12 cellular contexts compared by ENCODE assay signal in the genomic region with DNA sequence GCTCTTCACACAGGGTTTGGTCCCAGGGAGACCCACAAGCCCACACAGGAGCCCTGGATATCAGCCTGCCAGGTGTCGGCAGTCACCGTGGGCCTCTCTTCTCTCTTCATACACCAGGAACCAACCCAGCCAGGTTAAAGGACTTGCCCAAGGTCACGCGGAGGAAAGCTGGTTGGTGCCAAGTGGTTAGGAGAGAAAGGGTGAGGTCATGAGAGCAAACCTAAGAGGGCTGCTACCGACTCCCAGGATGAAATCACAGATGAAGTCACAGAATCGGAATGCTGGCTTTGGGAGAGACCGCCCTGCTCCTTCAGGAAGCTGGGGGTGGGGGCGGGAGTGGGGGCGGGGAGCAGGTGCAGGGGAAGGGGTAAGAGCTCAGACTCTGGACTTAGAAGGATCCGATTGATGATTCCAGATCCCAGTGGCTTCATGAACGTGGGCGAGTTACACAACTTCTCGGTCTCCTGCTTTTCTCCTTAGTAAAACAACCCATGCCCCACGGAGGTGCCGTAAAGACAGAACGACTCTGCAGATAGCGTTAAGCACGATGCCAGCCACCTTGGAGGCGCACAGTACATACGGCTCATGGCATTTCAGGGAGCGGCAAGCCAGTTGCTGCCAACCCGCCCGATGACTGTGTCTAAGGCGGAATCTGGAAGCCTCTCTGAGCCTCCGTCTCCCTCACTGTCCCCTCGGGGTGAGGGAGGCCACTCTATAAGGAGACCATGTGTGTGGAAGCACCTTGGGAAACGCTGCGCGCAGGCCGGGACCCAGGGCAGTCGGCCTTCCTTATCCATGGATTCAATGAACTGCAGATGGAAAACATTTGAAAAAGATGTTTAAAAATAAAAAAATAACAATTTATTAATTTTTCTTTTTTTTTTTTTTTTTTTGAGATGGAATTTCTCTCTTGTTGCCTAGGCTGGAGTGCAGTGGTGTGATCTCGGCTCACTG. TPM values are rescaled to one million over a fixed set of nuclear protein-coding genes. Genes with fewer than 3 reads are reported as not detected.
DNase-seq lines count a peak whose midpoint lies in the region; ATAC-seq and TF ChIP-seq lines count a peak whose summit lies in the region.
"Had no signal": no experiment of that assay in that cellular context is flagged by ENCODE, and none has a peak within 500 bp of the region (broad histone marks: within the 10 kb centered on the region; RNA-seq: fewer than 3 reads in every experiment).

No MANE protein-coding gene starts in this region.

- DNase-seq in Daoy (ENCODE audit: low read depth): peak; percentile 90
- peak; percentile 94 for DNase-seq in NCI-H226
- DNase-seq in epithelial cell of esophagus (ENCODE audit: low read depth): peak; percentile 92
- peak; percentile 55 for DNase-seq in mesenteric fat pad (ENCODE audit: low spot score)
- no peak for DNase-seq in retina
- no peak for DNase-seq in omental fat pad (ENCODE audit: low spot score)
- no peak for DNase-seq in T-helper 17 cell
- DNase-seq: activated T-cell treated with anti-CD3 and anti-CD28 coated beads, Interleukin-2, amount 50 U/mL, for 72 hours; erythroblast; left colon; substantia nigra had no signal

- no peak overlapping the region for H3K4me3 Mint-ChIP-seq in T-helper 17 cell
- H3K4me3 Mint-ChIP-seq: activated T-cell treated with anti-CD3 and anti-CD28 coated beads, Interleukin-2, amount 50 U/mL, for 72 hours had no signal

- H3K4me3 ChIP-seq in epithelial cell of esophagus (ENCODE audit: low read length): no peak overlapping the region

- H3K27me3 Mint-ChIP-seq in T-helper 17 cell: no peaks in the 10 kb centered on the region

- no peaks in the 10 kb centered on the region for H3K36me3 Mint-ChIP-seq in T-helper 17 cell (ENCODE audit: low read depth)

- peaks cover 11% of the 10 kb centered on the region for H3K4me1 Mint-ChIP-seq in T-helper 17 cell

- H3K27ac Mint-ChIP-seq in T-helper 17 cell: no peak overlapping the region
- H3K27ac Mint-ChIP-seq: activated T-cell treated with anti-CD3 and anti-CD28 coated beads, Interleukin-2, amount 50 U/mL, for 72 hours had no signal

- H3K9me3 ChIP-seq in T-helper 17 cell (ENCODE audit: control insufficient read depth, low read length, poor library complexity, severe bottlenecking): no peaks in the 10 kb centered on the region

- no peak for TF ChIP-seq CTCF in epithelial cell of esophagus (IDR thresholded peaks at IDR 0.05; ENCODE audit: insufficient read depth, low read depth, low read length, missing control alignments)
- no peak for TF ChIP-seq CTCF in omental fat pad (IDR thresholded peaks at IDR 0.05)

- ATAC-seq in omental fat pad (ENCODE audit: low FRiP score): no peak
- ATAC-seq in GM19328 (IDR thresholded peaks at IDR 0.05; ENCODE audit: unreplicated experiment): no peak
- no peak for ATAC-seq in T-helper 17 cell
- ATAC-seq: activated T-cell treated with anti-CD3 and anti-CD28 coated beads, Interleukin-2, amount 50 U/mL, for 72 hours; left colon had no signal

RNA-seq across cellular contexts. Expression of gene TAF1B, which starts 23.0 kb away (rescaled TPM):
- total RNA-seq in Daoy (2014; rRNA removed; shearing (Covaris generic)): 47.2 and 82.7 TPM in 2 replicates
- total RNA-seq in mesenteric fat pad: 31.2 TPM
- 10 to 100 TPM; 16.1 to 21.1 (median 19.1) TPM for total RNA-seq in omental fat pad
- 10 to 100 TPM; 15.3 to 19.9 TPM for total RNA-seq in T-helper 17 cell

Comparison
In these comparisons a context has a peak if more than half of its experiments do, and no peak if none do; other contexts are left out.
1. DNase-seq: peak in Daoy (single experiment), NCI-H226 (single experiment), epithelial cell of esophagus (single experiment) and mesenteric fat pad (single experiment); none in retina (single experiment), omental fat pad (single experiment) and T-helper 17 cell (0 of 3).